In genomic region chr4:139704915-139705485, GRCh38 we compare ENCODE assay signal across 2 cellular contexts.
A peak's percentile ranks its signal among the peaks of the same experiment; 100 is the strongest.
TF ChIP-seq lines count a peak whose summit lies in the region.

No MANE protein-coding gene starts in this region.

TF ChIP-seq in K562, 482 proteins besides CTCF, POLR2A, EP300 and RAD21 (continued from another document):
- TF ChIP-seq CHAMP1 (IDR thresholded peaks at IDR 0.05) (peak; percentile 81), SMAD1 (IDR thresholded peaks at IDR 0.05; ENCODE audit: low read depth, low read length, partially characterized antibody) (no peak)

TF ChIP-seq in liver, 16 proteins besides CTCF, POLR2A, EP300 and RAD21 (continued from another document):
- peak in 1 of 2 donors; percentile 8 for TF ChIP-seq HNF4A (conservative IDR thresholded peaks at IDR 0.05)
